ENCODE assay signal across 8 cellular contexts in the genomic region with DNA sequence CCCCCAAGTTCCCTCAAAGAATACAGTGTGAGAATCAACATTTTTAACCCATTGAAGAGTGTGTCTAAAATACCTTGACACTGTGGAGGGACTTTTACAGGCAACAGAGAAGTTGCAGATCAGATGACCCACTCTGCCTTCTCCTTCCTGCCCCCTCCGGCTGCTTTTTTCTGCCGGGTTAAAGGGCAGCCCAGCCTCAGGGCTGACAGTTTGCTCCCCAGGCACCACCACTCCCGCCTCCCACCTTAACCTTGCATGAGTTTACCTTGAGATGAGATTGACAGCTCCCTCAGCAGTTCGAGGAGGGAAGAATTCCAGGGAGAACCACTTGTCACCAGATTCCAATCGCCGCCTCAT. TPM values are rescaled to one million over a fixed set of nuclear protein-coding genes. Genes with fewer than 3 reads are reported as not detected.
A peak's percentile ranks its signal among the peaks of the same experiment; 100 is the strongest.
DNase-seq lines count a peak whose midpoint lies in the region; ATAC-seq lines count a peak whose summit lies in the region.

No MANE protein-coding gene starts in this region.

- H3K4me3 ChIP-seq in HUES64 (ENCODE audit: low read length) (peak overlapping the region; percentile 62), HAP-1 (no peak overlapping the region)

- in situ Hi-C loops in HAP-1 (cut with MboI; ENCODE audit: low sequenced_read_pairs): no loop called here

- no peaks in the 10 kb centered on the region for H3K9me3 Mint-ChIP-seq in stimulated activated naive CD8-positive, alpha-beta T cell treated with anti-CD3 and anti-CD28 coated beads, Interleukin-15, amount 100 ng/mL, for 72 hours

- H3K4me1 Mint-ChIP-seq in stimulated activated naive CD8-positive, alpha-beta T cell treated with anti-CD3 and anti-CD28 coated beads, Interleukin-15, amount 100 ng/mL, for 72 hours: peaks cover 56% of the 10 kb centered on the region

- H3K4me1 ChIP-seq in HUES64 (ENCODE audit: insufficient read depth, low read length) (peaks cover 15% of the 10 kb centered on the region), HAP-1 (peaks cover 24% of the 10 kb centered on the region)

- ATAC-seq in stimulated activated naive CD8-positive, alpha-beta T cell treated with anti-CD3 and anti-CD28 coated beads, Interleukin-15, amount 100 ng/mL, for 72 hours: no peak
- ATAC-seq in HG02938 (IDR thresholded peaks at IDR 0.05; ENCODE audit: unreplicated experiment): no peak

- no peak overlapping the region for H3K9ac ChIP-seq in HUES64 (ENCODE audit: low read depth, low read length)

- H3K27ac ChIP-seq in HUES64 (ENCODE audit: low read depth, low read length): peak overlapping the region; percentile 40; the same call in 1 of the 2 replicates

- peak overlapping the region; percentile 96 to 98 for H3K4me3 Mint-ChIP-seq in stimulated activated naive CD8-positive, alpha-beta T cell treated with anti-CD3 and anti-CD28 coated beads, Interleukin-15, amount 100 ng/mL, for 72 hours

- H3K27me3 ChIP-seq in HUES64 (ENCODE audit: insufficient read depth, low read length) (no peaks in the 10 kb centered on the region), HAP-1 (ENCODE audit: low read depth) (no peaks in the 10 kb centered on the region)

- 16% methylated on average over 6 of the region's 6 CpGs for WGBS in HUES64

- peak; percentile 20 for DNase-seq in astrocyte of the hippocampus (ENCODE audit: low read depth, low spot score)
- peak; percentile 81 for DNase-seq in islet precursor cell
- DNase-seq in stimulated activated naive CD8-positive, alpha-beta T cell treated with anti-CD3 and anti-CD28 coated beads, Interleukin-15, amount 100 ng/mL, for 72 hours: no peak
- DNase-seq in HAP-1 (ENCODE audit: low spot score in 2 of 2): no peak
- DNase-seq in stimulated activated naive CD4-positive, alpha-beta T cell (lab: John Stamatoyannopoulos, UW): no peak
- no peak for DNase-seq in DMS79 treated with DMSO at 0.1 percent for 48 hours (lab: John Stamatoyannopoulos, UW)

- H3K9me3 ChIP-seq in HUES64 (ENCODE audit: insufficient read depth, low read depth, low read length) (no peaks in the 10 kb centered on the region), HAP-1 (no peaks in the 10 kb centered on the region)

- H3K36me3 ChIP-seq in HUES64 (ENCODE audit: insufficient read depth, low read length) (peaks cover 29% of the 10 kb centered on the region), HAP-1 (replicated peaks) (peaks cover 18% of the 10 kb centered on the region)

- peak overlapping the region in 1 of 2 donors; percentile 19 for H3K27ac Mint-ChIP-seq in stimulated activated naive CD8-positive, alpha-beta T cell treated with anti-CD3 and anti-CD28 coated beads, Interleukin-15, amount 100 ng/mL, for 72 hours

- H3K27me3 Mint-ChIP-seq in stimulated activated naive CD8-positive, alpha-beta T cell treated with anti-CD3 and anti-CD28 coated beads, Interleukin-15, amount 100 ng/mL, for 72 hours: no peaks in the 10 kb centered on the region

RNA-seq across cellular contexts. Expression of gene MTHFR, which starts 3.2 kb away (rescaled TPM):
- polyA plus RNA-seq in HUES64 (2013, experiment 1 of 2): 9.0 TPM
- 9.3 TPM for polyA plus RNA-seq in HUES64 (2013, experiment 2 of 2)

RNA-seq across cellular contexts. Expression of gene CLCN6, which starts 3.4 kb away (rescaled TPM):
- polyA plus RNA-seq in HUES64 (2013, experiment 1 of 2): 18.6 TPM
- 16.7 TPM for polyA plus RNA-seq in HUES64 (2013, experiment 2 of 2)

RNA-seq across cellular contexts. Expression of gene C1orf167, which starts 40.6 kb away (rescaled TPM):
- polyA plus RNA-seq in HUES64 (2013, experiment 1 of 2): 0.85 TPM
- 0.76 TPM for polyA plus RNA-seq in HUES64 (2013, experiment 2 of 2)

RNA-seq across cellular contexts. Expression of gene NPPA, which starts 45.0 kb away (rescaled TPM):
- not detected for polyA plus RNA-seq in HUES64 (2013, experiment 1 of 2)
- not detected for polyA plus RNA-seq in HUES64 (2013, experiment 2 of 2)

RNA-seq across cellular contexts. Expression of gene NPPB, which starts 56.2 kb away (rescaled TPM):
- 1.4 TPM for polyA plus RNA-seq in HUES64 (2013, experiment 1 of 2)
- polyA plus RNA-seq in HUES64 (2013, experiment 2 of 2): 1.8 TPM

Comparison
In these comparisons a context has a peak if more than half of its experiments do, and no peak if none do; other contexts are left out.
1. DNase-seq: peak in astrocyte of the hippocampus (single experiment) and islet precursor cell (single experiment); none in stimulated activated naive CD8-positive, alpha-beta T cell treated with anti-CD3 and anti-CD28 coated beads, Interleukin-15, amount 100 ng/mL, for 72 hours (0 of 2), HAP-1 (0 of 2), stimulated activated naive CD4-positive, alpha-beta T cell (0 of 6) and DMS79 treated with DMSO at 0.1 percent for 48 hours (single experiment).